ENCODE assay signal across 9 cellular contexts in the genomic region with DNA sequence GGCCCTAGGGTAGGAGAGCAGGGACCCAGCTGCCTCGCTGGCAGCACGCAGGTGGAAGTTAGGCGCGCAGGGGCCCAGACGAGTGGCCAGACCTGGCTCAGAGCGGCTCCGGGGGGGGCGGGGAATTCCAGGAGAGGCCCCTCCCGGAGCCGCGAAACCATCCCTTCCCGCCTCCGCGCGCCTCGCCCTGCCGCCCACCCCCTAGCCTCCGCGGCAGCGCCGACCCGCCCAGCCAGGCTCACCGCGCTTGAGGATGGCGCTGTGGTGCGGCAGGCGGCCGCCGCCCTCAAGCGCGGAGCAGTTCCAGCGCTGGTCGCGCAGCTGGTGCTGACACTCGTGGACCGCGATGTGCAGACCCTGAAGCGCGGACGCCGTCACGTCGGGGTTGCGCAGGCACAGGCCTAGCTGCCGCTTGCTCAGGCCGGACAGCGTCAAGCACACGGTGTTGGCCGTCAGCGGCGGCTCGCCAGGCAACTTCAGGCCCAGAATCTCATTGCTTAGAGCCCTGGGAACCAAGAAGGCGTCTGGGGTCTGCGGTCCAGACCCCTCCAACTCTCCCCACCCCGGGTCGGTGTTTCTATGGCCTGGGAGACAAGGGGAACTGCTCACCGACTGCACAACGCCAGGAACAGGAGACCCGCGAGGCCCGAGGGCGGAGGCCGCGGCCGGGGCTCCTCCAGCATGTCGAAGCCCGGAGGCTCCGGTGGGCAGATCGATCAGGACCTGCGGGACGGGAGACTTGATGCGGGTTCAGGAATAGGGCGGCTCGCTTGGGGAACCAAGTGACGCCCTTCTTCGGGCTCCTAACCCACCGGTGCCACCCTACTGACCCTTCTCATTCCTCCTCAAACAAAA. TPM values are rescaled to one million over a fixed set of nuclear protein-coding genes. Genes with fewer than 3 reads are reported as not detected.
DNase-seq lines count a peak whose midpoint lies in the region; ATAC-seq and TF ChIP-seq lines count a peak whose summit lies in the region.
"Had no signal": no experiment of that assay in that cellular context is flagged by ENCODE, and none has a peak within 500 bp of the region (broad histone marks: within the 10 kb centered on the region; RNA-seq: fewer than 3 reads in every experiment).

No MANE protein-coding gene starts in this region.

- H3K27me3 Mint-ChIP-seq in CD4-positive, alpha-beta T cell = peaks cover 49% of the 10 kb centered on the region
- H3K27me3 Mint-ChIP-seq in nephron progenitor cell (ENCODE audit: low read depth, poor library complexity) = peaks cover 75% of the 10 kb centered on the region

- peak; percentile 77 for ATAC-seq in CD4-positive, alpha-beta T cell (ENCODE audit: poor library complexity)
- ATAC-seq in GM18519 (IDR thresholded peaks at IDR 0.05; ENCODE audit: low FRiP score, unreplicated experiment) (no peak), GM21447 (IDR thresholded peaks at IDR 0.05; ENCODE audit: unreplicated experiment) (no peak)

- POLR2A ChIA-PET in CD4-positive, alpha-beta T cell (lab: Charles Lee) = interaction anchor here (0.6 to 3.7 kb wide), 8 partner anchors 10 to 118 kb away, joined by 3 to 26 read pairs (median 4); partner anchors contain the start of genes DDX23, FKBP11 and WNT1

- H3K36me3 Mint-ChIP-seq in CD4-positive, alpha-beta T cell (ENCODE audit: low read depth) = no peaks in the 10 kb centered on the region
- H3K36me3 Mint-ChIP-seq in nephron progenitor cell (ENCODE audit: low read depth) = no peaks in the 10 kb centered on the region

- H3K9me3 ChIP-seq in CD4-positive, alpha-beta T cell (ENCODE audit: control insufficient read depth, low read length) = no peaks in the 10 kb centered on the region
- no peaks in the 10 kb centered on the region for H3K9me3 ChIP-seq in HUES6 (ENCODE audit: control insufficient read depth, insufficient read depth, low read depth, low read length)
- H3K9me3 ChIP-seq in colonic mucosa = no peaks in the 10 kb centered on the region

- H3K27me3 ChIP-seq in CD4-positive, alpha-beta T cell (ENCODE audit: control insufficient read depth, insufficient read depth, low read length) = peaks cover 49% of the 10 kb centered on the region
- H3K27me3 ChIP-seq in HUES6 (ENCODE audit: control insufficient read depth, insufficient read depth, low read length) (peaks cover 71% of the 10 kb centered on the region), colonic mucosa (peaks cover 48% of the 10 kb centered on the region)

- H3K9me3 Mint-ChIP-seq in CD4-positive, alpha-beta T cell = no peaks in the 10 kb centered on the region
- H3K9me3 Mint-ChIP-seq in nephron progenitor cell = no peaks in the 10 kb centered on the region

- TF ChIP-seq CTCF in CD4-positive, alpha-beta T cell (IDR thresholded peaks at IDR 0.05) = no peak
- TF ChIP-seq CTCF in colonic mucosa (IDR thresholded peaks at IDR 0.05) (no peak), nephron progenitor cell (IDR thresholded peaks at IDR 0.05) (no peak)

- H3K4me1 Mint-ChIP-seq in CD4-positive, alpha-beta T cell (ENCODE audit: low read depth) = peaks cover 23% of the 10 kb centered on the region
- peaks cover 60% of the 10 kb centered on the region for H3K4me1 Mint-ChIP-seq in nephron progenitor cell

- no peak overlapping the region for H3K27ac ChIP-seq in CD4-positive, alpha-beta T cell (ENCODE audit: low read depth, low read length)
- H3K27ac ChIP-seq in HUES6 (ENCODE audit: low read depth, low read length) = no peak overlapping the region
- no peak overlapping the region for H3K27ac ChIP-seq in colonic mucosa

- H3K4me1 ChIP-seq in HUES6 (ENCODE audit: control insufficient read depth, insufficient read depth, low read length) = peaks cover 58% of the 10 kb centered on the region
- H3K4me1 ChIP-seq in colonic mucosa = peaks cover 20% of the 10 kb centered on the region

- peak in 3 of 10 experiments; percentile 14 to 50 (median 47) for DNase-seq in CD4-positive, alpha-beta T cell
- no peak for DNase-seq in colonic mucosa
- DNase-seq in nephron progenitor cell = peak; percentile 68
- no peak for DNase-seq in SK-N-DZ (ENCODE audit: low spot score)
- DNase-seq in T1000 (lab: John Stamatoyannopoulos, UW) = no peak

- H3K4me3 Mint-ChIP-seq in CD4-positive, alpha-beta T cell = peak overlapping the region; percentile 69
- peak overlapping the region; percentile 86 for H3K4me3 Mint-ChIP-seq in nephron progenitor cell

- no peaks in the 10 kb centered on the region for H3K36me3 ChIP-seq in HUES6 (ENCODE audit: control insufficient read depth, insufficient read depth, low read length)
- no peaks in the 10 kb centered on the region for H3K36me3 ChIP-seq in colonic mucosa

- H3K9ac ChIP-seq in HUES6 (ENCODE audit: low read length) (peak overlapping the region; percentile 44), colonic mucosa (ENCODE audit: low read depth in 2 of 2, low read length in 2 of 2) (no peak overlapping the region)

- intact Hi-C loops in CD4-positive, alpha-beta T cell (cut with DNase I, micrococcal nuclease) = no loop called here
- intact Hi-C loops in colonic mucosa (cut with DNase I) = no loop called here

- peak overlapping the region; percentile 62 for H3K4me3 ChIP-seq in HUES6 (ENCODE audit: low read depth, low read length)
- H3K4me3 ChIP-seq in colonic mucosa = peak overlapping the region; percentile 11

- H3K27ac Mint-ChIP-seq in CD4-positive, alpha-beta T cell = no peak overlapping the region
- H3K27ac Mint-ChIP-seq in nephron progenitor cell = no peak overlapping the region

- CTCF ChIA-PET in CD4-positive, alpha-beta T cell (lab: Charles Lee) = interaction anchor here (0.7 to 5.7 kb wide), 7 partner anchors 8 to 45 kb away, joined by 3 to 34 read pairs (median 4); partner anchors contain the start of genes ARF3, FKBP11 and WNT1

RNA-seq across cellular contexts. Expression of gene WNT10B, which starts 1.5 kb away (rescaled TPM):
- total RNA-seq in CD4-positive, alpha-beta T cell = 10 to 100 TPM; 10.8 TPM
- under 1 TPM; 0.24 to 0.47 TPM for total RNA-seq in colonic mucosa
- polyA plus RNA-seq in SK-N-DZ (2014; cell fraction: cytosol; rRNA removed) = 0.07 TPM in 1 of 2 replicates, not detected in the other
- 0.08 TPM in 1 of 2 replicates, not detected in the other for polyA plus RNA-seq in SK-N-DZ (2014; cell fraction: nucleus; rRNA removed)

RNA-seq across cellular contexts. Expression of gene WNT1, which starts 8.0 kb away (rescaled TPM):
- 1 to 10 TPM; 1.8 to 2.7 TPM for total RNA-seq in CD4-positive, alpha-beta T cell
- not detected for total RNA-seq in colonic mucosa
- polyA plus RNA-seq in SK-N-DZ (2014; cell fraction: cytosol; rRNA removed) = not detected in 2 replicates
- polyA plus RNA-seq in SK-N-DZ (2014; cell fraction: nucleus; rRNA removed) = not detected in 2 replicates
- total RNA-seq: myocyte had no signal

RNA-seq across cellular contexts. Expression of gene ARF3, which starts 12.8 kb away (rescaled TPM):
- 10 to 100 TPM; 32.0 to 34.6 TPM for total RNA-seq in CD4-positive, alpha-beta T cell
- 100 to 1,000 TPM; 255 to 261 TPM for total RNA-seq in colonic mucosa
- polyA plus RNA-seq in SK-N-DZ (2014; cell fraction: cytosol; rRNA removed) = 50.5 and 67.3 TPM in 2 replicates
- 28.8 and 38.4 TPM in 2 replicates for polyA plus RNA-seq in SK-N-DZ (2014; cell fraction: nucleus; rRNA removed)

RNA-seq across cellular contexts. Expression of gene DDN, which starts 29.1 kb away (rescaled TPM):
- under 1 TPM; 0.30 to 0.47 TPM for total RNA-seq in CD4-positive, alpha-beta T cell
- under 1 TPM; 0.17 to 0.21 TPM for total RNA-seq in colonic mucosa
- 3.6 and 4.4 TPM in 2 replicates for polyA plus RNA-seq in SK-N-DZ (2014; cell fraction: cytosol; rRNA removed)
- 6.4 and 11.4 TPM in 2 replicates for polyA plus RNA-seq in SK-N-DZ (2014; cell fraction: nucleus; rRNA removed)

RNA-seq across cellular contexts. Expression of gene FKBP11, which starts 44.8 kb away (rescaled TPM):
- 10 to 100 TPM; 82.3 to 85.9 TPM for total RNA-seq in CD4-positive, alpha-beta T cell
- total RNA-seq in colonic mucosa = 10 to 100 TPM; 33.7 to 47.4 TPM
- polyA plus RNA-seq in SK-N-DZ (2014; cell fraction: cytosol; rRNA removed) = 4.9 and 8.8 TPM in 2 replicates
- 23.0 and 35.3 TPM in 2 replicates for polyA plus RNA-seq in SK-N-DZ (2014; cell fraction: nucleus; rRNA removed)

Comparison
In these comparisons a context has a peak if more than half of its experiments do, and no peak if none do; other contexts are left out.
1. RNA of gene WNT10B, which starts 1.5 kb away (total RNA-seq): 10.8 TPM in CD4-positive, alpha-beta T cell; 0.24 to 0.47 TPM in colonic mucosa; every median in the first group is over 4 times any median in the second.
2. RNA of gene ARF3, which starts 12.8 kb away (total RNA-seq): 255 to 261 TPM in colonic mucosa; 32.0 to 34.6 TPM in CD4-positive, alpha-beta T cell; every median in the first group is over 4 times any median in the second.